1 cellular context compared by ENCODE assay signal in genomic region chr11:69999721-70000120, GRCh38.
TF ChIP-seq lines count a peak whose summit lies in the region.

No MANE protein-coding gene starts in this region.

TF ChIP-seq in HepG2, 621 proteins besides CTCF, POLR2A, EP300 and RAD21 (continued from another document):
- TF ChIP-seq HOMEZ (CRISPR knock-in tag; IDR thresholded peaks at IDR 0.05; ENCODE audit: low read depth) = no peak
- no peak for TF ChIP-seq KLF16 (CRISPR knock-in tag; IDR thresholded peaks at IDR 0.05)
- no peak for TF ChIP-seq EED (CRISPR knock-in tag; IDR thresholded peaks at IDR 0.05)
- TF ChIP-seq, protein P1, sequence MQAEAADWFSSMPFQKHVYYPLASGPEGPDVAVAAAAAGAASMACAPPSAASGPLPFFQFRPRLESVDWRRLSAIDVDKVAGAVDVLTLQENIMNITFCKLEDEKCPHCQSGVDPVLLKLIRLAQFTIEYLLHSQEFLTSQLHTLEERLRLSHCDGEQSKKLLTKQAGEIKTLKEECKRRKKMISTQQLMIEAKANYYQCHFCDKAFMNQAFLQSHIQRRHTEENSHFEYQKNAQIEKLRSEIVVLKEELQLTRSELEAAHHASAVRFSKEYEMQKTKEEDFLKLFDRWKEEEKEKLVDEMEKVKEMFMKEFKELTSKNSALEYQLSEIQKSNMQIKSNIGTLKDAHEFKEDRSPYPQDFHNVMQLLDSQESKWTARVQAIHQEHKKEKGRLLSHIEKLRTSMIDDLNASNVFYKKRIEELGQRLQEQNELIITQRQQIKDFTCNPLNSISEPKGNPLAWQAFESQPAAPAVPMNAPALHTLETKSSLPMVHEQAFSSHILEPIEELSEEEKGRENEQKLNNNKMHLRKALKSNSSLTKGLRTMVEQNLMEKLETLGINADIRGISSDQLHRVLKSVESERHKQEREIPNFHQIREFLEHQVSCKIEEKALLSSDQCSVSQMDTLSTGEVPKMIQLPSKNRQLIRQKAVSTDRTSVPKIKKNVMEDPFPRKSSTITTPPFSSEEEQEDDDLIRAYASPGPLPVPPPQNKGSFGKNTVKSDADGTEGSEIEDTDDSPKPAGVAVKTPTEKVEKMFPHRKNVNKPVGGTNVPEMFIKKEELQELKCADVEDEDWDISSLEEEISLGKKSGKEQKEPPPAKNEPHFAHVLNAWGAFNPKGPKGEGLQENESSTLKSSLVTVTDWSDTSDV (CRISPR knock-in tag; IDR thresholded peaks at IDR 0.05) = no peak
- TF ChIP-seq KDM6A (CRISPR knock-in tag; IDR thresholded peaks at IDR 0.05; ENCODE audit: low read depth) = no peak
- TF ChIP-seq FOXA3 (CRISPR knock-in tag; IDR thresholded peaks at IDR 0.05) = no peak
- no peak for TF ChIP-seq ZFP37 (CRISPR knock-in tag; IDR thresholded peaks at IDR 0.05; ENCODE audit: borderline replicate concordance)
